In the genomic region with DNA sequence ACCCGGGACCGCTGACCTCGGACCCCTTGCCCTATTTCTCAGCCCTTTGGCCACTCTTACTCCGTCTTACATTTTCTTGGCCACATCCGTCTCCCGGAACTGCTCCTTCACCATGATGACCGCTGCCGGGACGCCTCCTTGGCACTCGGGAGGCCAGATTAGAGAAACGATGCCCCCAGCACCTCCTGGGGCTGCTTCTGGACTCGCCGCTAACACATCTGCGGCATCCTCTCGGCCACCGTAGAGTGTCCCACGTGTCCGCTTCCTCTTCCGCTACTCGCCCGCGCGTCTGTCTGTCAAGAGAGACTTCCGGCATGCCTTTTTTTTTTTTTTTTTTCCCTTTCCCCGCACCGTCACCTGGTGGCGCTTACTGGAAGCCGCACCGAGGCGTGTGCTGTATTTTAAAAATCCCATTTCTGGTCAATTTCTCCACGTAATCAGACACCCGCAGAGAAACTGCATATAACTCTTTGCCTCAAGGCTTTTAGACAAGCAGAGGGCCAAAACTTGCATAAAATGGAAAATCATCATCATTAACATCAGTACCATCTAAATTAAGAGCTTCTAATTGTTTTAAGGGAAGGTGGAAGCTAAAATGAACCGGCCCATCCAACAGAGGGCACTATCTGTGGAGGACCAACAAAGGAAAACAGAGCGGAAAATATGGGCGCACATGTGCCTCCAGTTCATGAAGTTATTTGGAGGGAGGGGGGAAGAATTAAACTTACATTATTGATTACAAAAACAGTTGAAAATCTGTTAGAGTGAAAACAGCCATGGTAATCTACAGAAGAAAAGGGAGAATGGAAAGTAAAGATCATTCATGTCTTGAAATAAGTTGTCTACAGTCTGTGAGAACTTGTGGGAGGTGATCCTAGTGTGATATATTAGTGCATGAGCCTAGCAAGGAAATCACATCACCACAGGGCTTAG, we compare ENCODE assay signal across 1 cellular context.
TF ChIP-seq lines count a peak whose summit lies in the region.

TSS of gene POLR3A (minus strand) at position 222 of the 933 bp plus-strand sequence. CDS start at position 114, 108 bp downstream.

TF ChIP-seq in HepG2, 621 proteins besides CTCF, POLR2A, EP300 and RAD21 (continued from another document and continues in another):
- TF ChIP-seq, protein P1, sequence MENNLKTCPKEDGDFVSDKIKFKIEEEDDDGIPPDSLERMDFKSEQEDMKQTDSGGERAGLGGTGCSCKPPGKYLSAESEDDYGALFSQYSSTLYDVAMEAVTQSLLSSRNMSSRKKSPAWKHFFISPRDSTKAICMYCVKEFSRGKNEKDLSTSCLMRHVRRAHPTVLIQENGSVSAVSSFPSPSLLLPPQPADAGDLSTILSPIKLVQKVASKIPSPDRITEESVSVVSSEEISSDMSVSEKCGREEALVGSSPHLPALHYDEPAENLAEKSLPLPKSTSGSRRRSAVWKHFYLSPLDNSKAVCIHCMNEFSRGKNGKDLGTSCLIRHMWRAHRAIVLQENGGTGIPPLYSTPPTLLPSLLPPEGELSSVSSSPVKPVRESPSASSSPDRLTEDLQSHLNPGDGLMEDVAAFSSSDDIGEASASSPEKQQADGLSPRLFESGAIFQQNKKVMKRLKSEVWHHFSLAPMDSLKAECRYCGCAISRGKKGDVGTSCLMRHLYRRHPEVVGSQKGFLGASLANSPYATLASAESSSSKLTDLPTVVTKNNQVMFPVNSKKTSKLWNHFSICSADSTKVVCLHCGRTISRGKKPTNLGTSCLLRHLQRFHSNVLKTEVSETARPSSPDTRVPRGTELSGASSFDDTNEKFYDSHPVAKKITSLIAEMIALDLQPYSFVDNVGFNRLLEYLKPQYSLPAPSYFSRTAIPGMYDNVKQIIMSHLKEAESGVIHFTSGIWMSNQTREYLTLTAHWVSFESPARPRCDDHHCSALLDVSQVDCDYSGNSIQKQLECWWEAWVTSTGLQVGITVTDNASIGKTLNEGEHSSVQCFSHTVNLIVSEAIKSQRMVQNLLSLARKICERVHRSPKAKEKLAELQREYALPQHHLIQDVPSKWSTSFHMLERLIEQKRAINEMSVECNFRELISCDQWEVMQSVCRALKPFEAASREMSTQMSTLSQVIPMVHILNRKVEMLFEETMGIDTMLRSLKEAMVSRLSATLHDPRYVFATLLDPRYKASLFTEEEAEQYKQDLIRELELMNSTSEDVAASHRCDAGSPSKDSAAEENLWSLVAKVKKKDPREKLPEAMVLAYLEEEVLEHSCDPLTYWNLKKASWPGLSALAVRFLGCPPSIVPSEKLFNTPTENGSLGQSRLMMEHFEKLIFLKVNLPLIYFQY (CRISPR knock-in tag; IDR thresholded peaks at IDR 0.05; ENCODE audit: borderline replicate concordance): no peak
- TF ChIP-seq TFDP1 (CRISPR knock-in tag; IDR thresholded peaks at IDR 0.05; ENCODE audit: borderline replicate concordance) (no peak; the same call in 1 of the 2 replicates), ZNF180 (CRISPR knock-in tag; IDR thresholded peaks at IDR 0.05; ENCODE audit: borderline replicate concordance, low read depth) (no peak), CREM (IDR thresholded peaks at IDR 0.05) (peak; percentile 76), CREM (CRISPR knock-in tag; IDR thresholded peaks at IDR 0.05) (no peak), ZNF280B (CRISPR knock-in tag; IDR thresholded peaks at IDR 0.05; ENCODE audit: borderline replicate concordance) (no peak; the same call in 1 of the 2 replicates), ZNF577 (CRISPR knock-in tag; IDR thresholded peaks at IDR 0.05; ENCODE audit: borderline replicate concordance, low read depth) (no peak), SRF (IDR thresholded peaks at IDR 0.05; ENCODE audit: low read depth, low read length) (no peak), ZNF782 (CRISPR knock-in tag; IDR thresholded peaks at IDR 0.05; ENCODE audit: borderline replicate concordance) (no peak; the same call in 1 of the 2 replicates), ZMYM2 (CRISPR knock-in tag; IDR thresholded peaks at IDR 0.05) (no peak), TGIF2 (CRISPR knock-in tag; IDR thresholded peaks at IDR 0.05) (peak; percentile 66; the same call in 1 of the 2 replicates), ZNF839 (CRISPR knock-in tag; IDR thresholded peaks at IDR 0.05; ENCODE audit: borderline replicate concordance) (no peak), GATAD1 (CRISPR knock-in tag; IDR thresholded peaks at IDR 0.05) (peak; percentile 94), YY1 (IDR thresholded peaks at IDR 0.05; ENCODE audit: insufficient read depth, insufficient replicate concordance, low read depth, low read length) (peak; percentile 22), NRL (CRISPR knock-in tag; IDR thresholded peaks at IDR 0.05; ENCODE audit: borderline replicate concordance) (peak; percentile 32; the same call in 1 of the 2 replicates), TP53 (CRISPR knock-in tag; conservative IDR thresholded peaks at IDR 0.05) (no peak), ZNF281 (CRISPR knock-in tag; IDR thresholded peaks at IDR 0.05; ENCODE audit: borderline replicate concordance) (no peak), HNRNPLL (IDR thresholded peaks at IDR 0.05; ENCODE audit: low read depth, low read length, poor library complexity, severe bottlenecking) (no peak), TAF15 (IDR thresholded peaks at IDR 0.05; ENCODE audit: low read depth, low read length, poor library complexity, severe bottlenecking) (no peak), STAG1 (CRISPR knock-in tag; IDR thresholded peaks at IDR 0.05) (peak; percentile 40; the same call in 1 of the 2 replicates), SP4 (CRISPR knock-in tag; IDR thresholded peaks at IDR 0.05) (no peak), CERS6 (CRISPR knock-in tag; IDR thresholded peaks at IDR 0.05) (no peak), ZNF546 (CRISPR knock-in tag; conservative IDR thresholded peaks at IDR 0.05) (no peak), ZC3H13 (CRISPR knock-in tag; IDR thresholded peaks at IDR 0.05) (peak; percentile 60), DNMT3B (CRISPR knock-in tag; conservative IDR thresholded peaks at IDR 0.05) (no peak), PHB2 (IDR thresholded peaks at IDR 0.05; ENCODE audit: partially characterized antibody) (no peak), HNF4G (IDR thresholded peaks at IDR 0.05; ENCODE audit: borderline replicate concordance, low read depth, low read length) (no peak), HNF4G (CRISPR knock-in tag; IDR thresholded peaks at IDR 0.05; ENCODE audit: borderline replicate concordance, low read depth) (no peak), DMAP1 (CRISPR knock-in tag; IDR thresholded peaks at IDR 0.05) (peak; percentile 90), MIER2 (CRISPR knock-in tag; IDR thresholded peaks at IDR 0.05) (no peak), ZFY (CRISPR knock-in tag; IDR thresholded peaks at IDR 0.05) (peak; percentile 63), MBD4 (IDR thresholded peaks at IDR 0.05; ENCODE audit: borderline replicate concordance, low read length) (no peak; the same call in 1 of the 2 replicates), NR2F2 (IDR thresholded peaks at IDR 0.05; ENCODE audit: borderline replicate concordance, low read depth) (no peak), PRPF4 (IDR thresholded peaks at IDR 0.05; ENCODE audit: low read depth, low read length, poor library complexity, severe bottlenecking) (no peak), GPN1 (CRISPR knock-in tag; IDR thresholded peaks at IDR 0.05; ENCODE audit: borderline replicate concordance) (no peak)
- TF ChIP-seq, protein P2, sequence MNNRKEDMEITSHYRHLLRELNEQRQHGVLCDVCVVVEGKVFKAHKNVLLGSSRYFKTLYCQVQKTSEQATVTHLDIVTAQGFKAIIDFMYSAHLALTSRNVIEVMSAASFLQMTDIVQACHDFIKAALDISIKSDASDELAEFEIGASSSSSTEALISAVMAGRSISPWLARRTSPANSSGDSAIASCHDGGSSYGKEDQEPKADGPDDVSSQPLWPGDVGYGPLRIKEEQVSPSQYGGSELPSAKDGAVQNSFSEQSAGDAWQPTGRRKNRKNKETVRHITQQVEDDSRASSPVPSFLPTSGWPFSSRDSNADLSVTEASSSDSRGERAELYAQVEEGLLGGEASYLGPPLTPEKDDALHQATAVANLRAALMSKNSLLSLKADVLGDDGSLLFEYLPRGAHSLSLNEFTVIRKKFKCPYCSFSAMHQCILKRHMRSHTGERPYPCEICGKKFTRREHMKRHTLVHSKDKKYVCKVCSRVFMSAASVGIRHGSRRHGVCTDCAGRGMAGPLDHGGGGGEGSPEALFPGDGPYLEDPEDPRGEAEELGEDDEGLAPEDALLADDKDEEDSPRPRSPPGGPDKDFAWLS (CRISPR knock-in tag; IDR thresholded peaks at IDR 0.05; ENCODE audit: borderline replicate concordance): no peak
- TF ChIP-seq, protein P3, sequence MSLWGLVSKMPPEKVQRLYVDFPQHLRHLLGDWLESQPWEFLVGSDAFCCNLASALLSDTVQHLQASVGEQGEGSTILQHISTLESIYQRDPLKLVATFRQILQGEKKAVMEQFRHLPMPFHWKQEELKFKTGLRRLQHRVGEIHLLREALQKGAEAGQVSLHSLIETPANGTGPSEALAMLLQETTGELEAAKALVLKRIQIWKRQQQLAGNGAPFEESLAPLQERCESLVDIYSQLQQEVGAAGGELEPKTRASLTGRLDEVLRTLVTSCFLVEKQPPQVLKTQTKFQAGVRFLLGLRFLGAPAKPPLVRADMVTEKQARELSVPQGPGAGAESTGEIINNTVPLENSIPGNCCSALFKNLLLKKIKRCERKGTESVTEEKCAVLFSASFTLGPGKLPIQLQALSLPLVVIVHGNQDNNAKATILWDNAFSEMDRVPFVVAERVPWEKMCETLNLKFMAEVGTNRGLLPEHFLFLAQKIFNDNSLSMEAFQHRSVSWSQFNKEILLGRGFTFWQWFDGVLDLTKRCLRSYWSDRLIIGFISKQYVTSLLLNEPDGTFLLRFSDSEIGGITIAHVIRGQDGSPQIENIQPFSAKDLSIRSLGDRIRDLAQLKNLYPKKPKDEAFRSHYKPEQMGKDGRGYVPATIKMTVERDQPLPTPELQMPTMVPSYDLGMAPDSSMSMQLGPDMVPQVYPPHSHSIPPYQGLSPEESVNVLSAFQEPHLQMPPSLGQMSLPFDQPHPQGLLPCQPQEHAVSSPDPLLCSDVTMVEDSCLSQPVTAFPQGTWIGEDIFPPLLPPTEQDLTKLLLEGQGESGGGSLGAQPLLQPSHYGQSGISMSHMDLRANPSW (CRISPR knock-in tag; IDR thresholded peaks at IDR 0.05; ENCODE audit: borderline replicate concordance): no peak
- TF ChIP-seq, protein P4, sequence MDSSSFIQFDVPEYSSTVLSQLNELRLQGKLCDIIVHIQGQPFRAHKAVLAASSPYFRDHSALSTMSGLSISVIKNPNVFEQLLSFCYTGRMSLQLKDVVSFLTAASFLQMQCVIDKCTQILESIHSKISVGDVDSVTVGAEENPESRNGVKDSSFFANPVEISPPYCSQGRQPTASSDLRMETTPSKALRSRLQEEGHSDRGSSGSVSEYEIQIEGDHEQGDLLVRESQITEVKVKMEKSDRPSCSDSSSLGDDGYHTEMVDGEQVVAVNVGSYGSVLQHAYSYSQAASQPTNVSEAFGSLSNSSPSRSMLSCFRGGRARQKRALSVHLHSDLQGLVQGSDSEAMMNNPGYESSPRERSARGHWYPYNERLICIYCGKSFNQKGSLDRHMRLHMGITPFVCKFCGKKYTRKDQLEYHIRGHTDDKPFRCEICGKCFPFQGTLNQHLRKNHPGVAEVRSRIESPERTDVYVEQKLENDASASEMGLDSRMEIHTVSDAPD (CRISPR knock-in tag; IDR thresholded peaks at IDR 0.05): no peak
- TF ChIP-seq, protein P5, sequence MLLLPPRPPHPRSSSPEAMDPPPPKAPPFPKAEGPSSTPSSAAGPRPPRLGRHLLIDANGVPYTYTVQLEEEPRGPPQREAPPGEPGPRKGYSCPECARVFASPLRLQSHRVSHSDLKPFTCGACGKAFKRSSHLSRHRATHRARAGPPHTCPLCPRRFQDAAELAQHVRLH (CRISPR knock-in tag; IDR thresholded peaks at IDR 0.05; ENCODE audit: borderline replicate concordance, low read depth): peak; percentile 45; the same call in 1 of the 2 replicates
